ENCODE assay signal across 13 cellular contexts in genomic region chr22:46846154-46846831, GRCh38.
DNase-seq lines count a peak whose midpoint lies in the region; ATAC-seq and TF ChIP-seq lines count a peak whose summit lies in the region.
"Had no signal": no experiment of that assay in that cellular context is flagged by ENCODE, and none has a peak within 500 bp of the region (broad histone marks: within the 10 kb centered on the region; RNA-seq: fewer than 3 reads in every experiment).

No MANE protein-coding gene starts in this region.

- ATAC-seq in esophagus mucosa (peak; percentile 46), GM19455 (IDR thresholded peaks at IDR 0.05; ENCODE audit: unreplicated experiment) (no peak)
- ATAC-seq: mucosa of descending colon had no signal

- no peaks in the 10 kb centered on the region for H3K27me3 ChIP-seq in adrenal gland

- no peak for TF ChIP-seq POLR2A in adrenal gland (IDR thresholded peaks at IDR 0.05)

- peaks cover 14% of the 10 kb centered on the region for H3K36me3 Mint-ChIP-seq in activated naive CD4-positive, alpha-beta T cell treated with anti-CD3 and anti-CD28 coated beads, Interleukin-2, amount 10 ng/mL, durations not matched to agents 7 days and 5 days

- TF ChIP-seq CTCF in adrenal gland (IDR thresholded peaks at IDR 0.05): no peak

- H3K9me3 ChIP-seq in adrenal gland (replicated peaks in 1 of 3): no peaks in the 10 kb centered on the region
- H3K9me3 ChIP-seq: mucosa of descending colon had no signal

- H3K4me3 ChIP-seq in adrenal gland: no peak overlapping the region
- H3K4me3 ChIP-seq: mucosa of descending colon had no signal

- H3K27me3 Mint-ChIP-seq in activated naive CD4-positive, alpha-beta T cell treated with anti-CD3 and anti-CD28 coated beads, Interleukin-2, amount 10 ng/mL, durations not matched to agents 7 days and 5 days: no peaks in the 10 kb centered on the region

- H3K4me1 Mint-ChIP-seq in activated naive CD4-positive, alpha-beta T cell treated with anti-CD3 and anti-CD28 coated beads, Interleukin-2, amount 10 ng/mL, durations not matched to agents 7 days and 5 days: peaks cover 8% of the 10 kb centered on the region

- WGBS in adrenal gland, 4 donors: 92 to 95% (median 94%) methylated on average over 16 of the region's 16 CpGs

- DNase-seq in activated naive CD4-positive, alpha-beta T cell treated with Interleukin-2 at 50 U/mL for 16 hours: peak; percentile 10
- DNase-seq in activated naive CD4-positive, alpha-beta T cell treated with anti-CD3 and anti-CD28 coated beads, Interleukin-2, amount 10 ng/mL, durations not matched to agents 7 days and 5 days: no peak
- DNase-seq in activated T-cell treated with anti-CD3 and anti-CD28 coated beads for 48 hours (ENCODE audit: low read depth): peak; percentile 3
- peak; percentile 34 for DNase-seq in stimulated activated CD8-positive, alpha-beta memory T cell treated with anti-CD3 and anti-CD28 coated beads, Interleukin-4, amount 100 ng/mL, for 48 hours
- DNase-seq in DMS153 treated with DMSO at 0.1 percent for 48 hours (lab: John Stamatoyannopoulos, UW; ENCODE audit: unreplicated experiment): no peak
- DNase-seq in adrenal gland: no peak
- DNase-seq: DND-41, GOT3, mucosa of descending colon, MV-4-11, SW 1271 had no signal

- no peaks in the 10 kb centered on the region for H3K4me1 ChIP-seq in adrenal gland (replicated peaks in 1 of 2)

- no peak overlapping the region for H3K4me3 Mint-ChIP-seq in activated naive CD4-positive, alpha-beta T cell treated with anti-CD3 and anti-CD28 coated beads, Interleukin-2, amount 10 ng/mL, durations not matched to agents 7 days and 5 days

- H3K9me3 Mint-ChIP-seq in activated naive CD4-positive, alpha-beta T cell treated with anti-CD3 and anti-CD28 coated beads, Interleukin-2, amount 10 ng/mL, durations not matched to agents 7 days and 5 days: no peaks in the 10 kb centered on the region

- no peak overlapping the region for H3K27ac ChIP-seq in adrenal gland

- intact Hi-C loops in adrenal gland (cut with DNase I): no loop called here

- CTCF ChIA-PET in activated naive CD4-positive, alpha-beta T cell treated with anti-CD3 and anti-CD28 coated beads, Interleukin-2, amount 10 ng/mL, durations not matched to agents 7 days and 5 days (lab: Charles Lee): no interaction called here

- no peaks in the 10 kb centered on the region for H3K36me3 ChIP-seq in adrenal gland (replicated peaks in 1 of 2)

- H3K27ac Mint-ChIP-seq in activated naive CD4-positive, alpha-beta T cell treated with anti-CD3 and anti-CD28 coated beads, Interleukin-2, amount 10 ng/mL, durations not matched to agents 7 days and 5 days: no peak overlapping the region

Comparison
In these comparisons a context has a peak if more than half of its experiments do, and no peak if none do; other contexts are left out.
1. DNase-seq: peak in activated naive CD4-positive, alpha-beta T cell treated with Interleukin-2 at 50 U/mL for 16 hours (single experiment), activated T-cell treated with anti-CD3 and anti-CD28 coated beads for 48 hours (single experiment) and stimulated activated CD8-positive, alpha-beta memory T cell treated with anti-CD3 and anti-CD28 coated beads, Interleukin-4, amount 100 ng/mL, for 48 hours (single experiment); none in activated naive CD4-positive, alpha-beta T cell treated with anti-CD3 and anti-CD28 coated beads, Interleukin-2, amount 10 ng/mL, durations not matched to agents 7 days and 5 days (single experiment), DMS153 treated with DMSO at 0.1 percent for 48 hours (single experiment) and adrenal gland (0 of 7).